ENCODE assay signal across 2 cellular contexts in genomic region chr2:27040282-27040681, GRCh38.
TF ChIP-seq lines count a peak whose summit lies in the region.

No MANE protein-coding gene starts in this region.

TF ChIP-seq in HEK293, 187 proteins besides CTCF, POLR2A, EP300 and RAD21:
- TF ChIP-seq ZSCAN16 (tag by site-specific recombination; IDR thresholded peaks at IDR 0.05) (no peak), ZBTB20 (tag by site-specific recombination; IDR thresholded peaks at IDR 0.05) (peak; percentile 36; the same call in 1 of the 2 replicates)
TF ChIP-seq in HEK293: peak in this region for 1.

TF ChIP-seq in GM12878, 131 proteins besides CTCF, POLR2A, EP300 and RAD21:
- TF ChIP-seq RB1 (IDR thresholded peaks at IDR 0.05; ENCODE audit: borderline replicate concordance) = no peak
- no peak for TF ChIP-seq NKRF (conservative IDR thresholded peaks at IDR 0.05)
- no peak for TF ChIP-seq SUPT20H (IDR thresholded peaks at IDR 0.05; ENCODE audit: borderline replicate concordance, control insufficient read depth, low read depth, low read length)
- TF ChIP-seq ZBED1 (IDR thresholded peaks at IDR 0.05; ENCODE audit: borderline replicate concordance) = no peak
- no peak for TF ChIP-seq YBX1 (IDR thresholded peaks at IDR 0.05)
- TF ChIP-seq, protein P1, sequence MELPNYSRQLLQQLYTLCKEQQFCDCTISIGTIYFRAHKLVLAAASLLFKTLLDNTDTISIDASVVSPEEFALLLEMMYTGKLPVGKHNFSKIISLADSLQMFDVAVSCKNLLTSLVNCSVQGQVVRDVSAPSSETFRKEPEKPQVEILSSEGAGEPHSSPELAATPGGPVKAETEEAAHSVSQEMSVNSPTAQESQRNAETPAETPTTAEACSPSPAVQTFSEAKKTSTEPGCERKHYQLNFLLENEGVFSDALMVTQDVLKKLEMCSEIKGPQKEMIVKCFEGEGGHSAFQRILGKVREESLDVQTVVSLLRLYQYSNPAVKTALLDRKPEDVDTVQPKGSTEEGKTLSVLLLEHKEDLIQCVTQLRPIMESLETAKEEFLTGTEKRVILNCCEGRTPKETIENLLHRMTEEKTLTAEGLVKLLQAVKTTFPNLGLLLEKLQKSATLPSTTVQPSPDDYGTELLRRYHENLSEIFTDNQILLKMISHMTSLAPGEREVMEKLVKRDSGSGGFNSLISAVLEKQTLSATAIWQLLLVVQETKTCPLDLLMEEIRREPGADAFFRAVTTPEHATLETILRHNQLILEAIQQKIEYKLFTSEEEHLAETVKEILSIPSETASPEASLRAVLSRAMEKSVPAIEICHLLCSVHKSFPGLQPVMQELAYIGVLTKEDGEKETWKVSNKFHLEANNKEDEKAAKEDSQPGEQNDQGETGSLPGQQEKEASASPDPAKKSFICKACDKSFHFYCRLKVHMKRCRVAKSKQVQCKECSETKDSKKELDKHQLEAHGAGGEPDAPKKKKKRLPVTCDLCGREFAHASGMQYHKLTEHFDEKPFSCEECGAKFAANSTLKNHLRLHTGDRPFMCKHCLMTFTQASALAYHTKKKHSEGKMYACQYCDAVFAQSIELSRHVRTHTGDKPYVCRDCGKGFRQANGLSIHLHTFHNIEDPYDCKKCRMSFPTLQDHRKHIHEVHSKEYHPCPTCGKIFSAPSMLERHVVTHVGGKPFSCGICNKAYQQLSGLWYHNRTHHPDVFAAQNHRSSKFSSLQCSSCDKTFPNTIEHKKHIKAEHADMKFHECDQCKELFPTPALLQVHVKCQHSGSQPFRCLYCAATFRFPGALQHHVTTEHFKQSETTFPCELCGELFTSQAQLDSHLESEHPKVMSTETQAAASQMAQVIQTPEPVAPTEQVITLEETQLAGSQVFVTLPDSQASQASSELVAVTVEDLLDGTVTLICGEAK (IDR thresholded peaks at IDR 0.05; ENCODE audit: borderline replicate concordance) = no peak
- no peak for TF ChIP-seq GATAD2B (conservative IDR thresholded peaks at IDR 0.05; ENCODE audit: low read depth)
TF ChIP-seq in GM12878: peak in this region for 0.
